ENCODE assay signal across 8 cellular contexts in genomic region chr7:104923010-104923421, GRCh38.
DNase-seq lines count a peak whose midpoint lies in the region; ATAC-seq, FAIRE-seq and TF ChIP-seq lines count a peak whose summit lies in the region.

No MANE protein-coding gene starts in this region.

- TF ChIP-seq EP300 in A549 (IDR thresholded peaks at IDR 0.05), result no peak
- no peak for TF ChIP-seq EP300 in GM12878 (IDR thresholded peaks at IDR 0.05; ENCODE audit: borderline replicate concordance in 1 of 2, control insufficient read depth in 1 of 2, low read depth in 2 of 2, low read length in 2 of 2)

- in situ Hi-C loops in GM12878 (cut with MboI), result loop anchor here (5.0 kb wide), 1 partner anchor 691 kb away; no protein-coding TSS in a partner anchor

- intact Hi-C loops in GM12878 (cut with micrococcal nuclease; ENCODE audit: unreplicated experiment), result loop anchor here (1.0 to 10.0 kb wide), 7 partner anchors 22 to 666 kb away; no protein-coding TSS in a partner anchor

- BruUV-seq in GM12878 (replicated peaks; lab: Mats Ljungman, UMichigan), result no TSS peak

- TF ChIP-seq RAD21 in A549 (conservative IDR thresholded peaks at IDR 0.05 in 1 of 2, IDR thresholded peaks at IDR 0.05 in 1 of 2) (peak; percentile 84 to 94), GM12878 (IDR thresholded peaks at IDR 0.05; ENCODE audit: insufficient read depth, low read depth, low read length) (peak; percentile 97)

- H3K27ac ChIP-seq in A549 (no peak overlapping the region), GM12878 (ENCODE audit: control insufficient read depth, insufficient read depth) (no peak overlapping the region)

- WGBS in A549 (ENCODE audit: missing lambda C conversion rate), result 22% methylated on average over 4 of the region's 4 CpGs
- WGBS in GM12878 (ENCODE audit: insufficient coverage, insufficient replicate concordance, low lambda C conversion rate, missing lambda C conversion rate), result 0% methylated on average over 4 of the region's 4 CpGs

- FAIRE-seq in A549 (lab: Jason Lieb, UNC), result no peak
- FAIRE-seq in GM12878 (lab: Jason Lieb, UNC), result peak; percentile 88

- no peaks in the 10 kb centered on the region for H3K27me3 ChIP-seq in GM12878 (replicated peaks in 1 of 2; ENCODE audit: control insufficient read depth in 2 of 2, insufficient read depth in 2 of 2, low read length in 1 of 2)

- H3K4me3 ChIP-seq in A549, result no peak overlapping the region
- no peak overlapping the region for H3K4me3 ChIP-seq in GM12878

- H3K4me2 ChIP-seq in A549 (no peak overlapping the region), GM12878 (ENCODE audit: control insufficient read depth, insufficient read depth) (no peak overlapping the region)

- H3K36me3 ChIP-seq in GM12878 (ENCODE audit: control insufficient read depth in 2 of 2, insufficient read depth in 2 of 2, low read length in 1 of 2), result no peaks in the 10 kb centered on the region

- SMC1A ChIA-PET in GM12878 (lab: Charles Lee; ENCODE audit: uncharacterized antibody, unreplicated experiment), result interaction anchor here (0.8 to 11.6 kb wide), 19 partner anchors 15 to 666 kb away, joined by 3 to 413 read pairs (median 3); no protein-coding TSS in a partner anchor

- H3K9me3 ChIP-seq in A549 (no peaks in the 10 kb centered on the region), GM12878 (replicated peaks; ENCODE audit: control insufficient read depth, insufficient read depth, low read length) (no peaks in the 10 kb centered on the region)

- TF ChIP-seq CTCF in A549 (IDR thresholded peaks at IDR 0.05), result peak; percentile 70
- TF ChIP-seq CTCF in GM12878 (IDR thresholded peaks at IDR 0.05 in 2 of 3, conservative IDR thresholded peaks at IDR 0.05 in 1 of 3; ENCODE audit: control insufficient read depth in 2 of 3, extremely low read depth in 1 of 3, insufficient read depth in 1 of 3, low read depth in 3 of 3, low read length in 3 of 3), result peak; percentile 86 to 98 (median 89); a peak in 5 of 6 replicates

- POLR2A ChIA-PET in A549 (lab: Yijun Ruan, JAX) (no interaction called here), GM12878 (lab: Charles Lee) (interaction anchor here (1.1 to 1.9 kb wide), 2 partner anchors 62 to 458 kb away, joined by 3 to 5 read pairs; no protein-coding TSS in a partner anchor)

- H2AFZ ChIP-seq in GM12878 (ENCODE audit: control insufficient read depth, low read depth, low read length), result peak overlapping the region; percentile 66

- TF ChIP-seq POLR2A in A549 (IDR thresholded peaks at IDR 0.05; ENCODE audit: low read length), result no peak
- no peak for TF ChIP-seq POLR2A in GM18505 (IDR thresholded peaks at IDR 0.05; ENCODE audit: borderline replicate concordance, extremely low read depth, insufficient read depth, insufficient read length)
- TF ChIP-seq POLR2A in GM12878 (IDR thresholded peaks at IDR 0.05; ENCODE audit: low read depth, low read length), result no peak

- ATAC-seq in A549, result peak; percentile 86 to 94
- ATAC-seq in GM18505 (IDR thresholded peaks at IDR 0.05; ENCODE audit: unreplicated experiment), result peak; percentile 83
- ATAC-seq in HG02938 (IDR thresholded peaks at IDR 0.05; ENCODE audit: unreplicated experiment), result peak; percentile 93
- peak; percentile 99 for ATAC-seq in GM12878

- H3K9ac ChIP-seq in GM12878 (ENCODE audit: control insufficient read depth, insufficient read depth, low read length), result peak overlapping the region; percentile 6; the same call in 1 of the 2 replicates

- DNase-seq in A549 (ENCODE audit: low read depth in 1 of 2, low spot score in 1 of 2) (peak; percentile 45 to 85), NCI-H187 (lab: John Stamatoyannopoulos, UW) (peak; percentile 30 to 57), T1000 (lab: John Stamatoyannopoulos, UW) (peak; percentile 39), GM12878 (ENCODE audit: low read depth, low spot score) (peak; percentile 71), iPS-NIHi7 (ENCODE audit: extremely low spot score) (peak; percentile 72)
- peak; percentile 50 to 70 for DNase-seq in stimulated activated CD4-positive, alpha-beta T cell treated with anti-CD3 and anti-CD28 coated beads, Interleukin-15, amount 100 ng/mL, for 48 hours (ENCODE audit: low read depth in 2 of 2)

- no peaks in the 10 kb centered on the region for H3K79me2 ChIP-seq in GM12878 (ENCODE audit: control insufficient read depth, insufficient read depth, low read length)

- H3K4me1 ChIP-seq in A549, result no peaks in the 10 kb centered on the region
- peaks cover 6% of the 10 kb centered on the region; the same call in 1 of the 2 replicates for H3K4me1 ChIP-seq in GM12878 (ENCODE audit: control insufficient read depth, insufficient read depth, low read length)

- RAD21 ChIA-PET in GM12878 (lab: Charles Lee; ENCODE audit: unreplicated experiment), result interaction anchor here (0.8 to 8.9 kb wide), 12 partner anchors 20 to 691 kb away, joined by 3 to 147 read pairs (median 4); no protein-coding TSS in a partner anchor

- CTCF ChIA-PET in A549 (lab: Yijun Ruan, JAX) (interaction anchor here (0.6 to 2.2 kb wide), 8 partner anchors 10 to 692 kb away, joined by 3 to 9 read pairs (median 4); no protein-coding TSS in a partner anchor), GM12878 (lab: Yijun Ruan, JAX) (interaction anchor here (0.6 to 15.6 kb wide), 23 partner anchors 17 to 670 kb away, joined by 3 to 581 read pairs (median 4); no protein-coding TSS in a partner anchor)

- H4K20me1 ChIP-seq in GM12878 (ENCODE audit: control insufficient read depth, insufficient read depth), result no peaks in the 10 kb centered on the region

TF ChIP-seq in A549, 52 proteins besides CTCF, POLR2A, EP300 and RAD21:
- TF ChIP-seq FOXS1 (CRISPR knock-in tag; IDR thresholded peaks at IDR 0.05), result no peak
- TF ChIP-seq CEBPB (IDR thresholded peaks at IDR 0.05), result peak in 1 of 2 experiments; percentile 67; a peak in 3 of 4 replicates
- no peak for TF ChIP-seq ESRRA (IDR thresholded peaks at IDR 0.05; ENCODE audit: borderline replicate concordance, low read length)
- TF ChIP-seq CHD4 (IDR thresholded peaks at IDR 0.05; ENCODE audit: borderline replicate concordance), result no peak
- TF ChIP-seq SMC3 (IDR thresholded peaks at IDR 0.05), result peak; percentile 76
- TF ChIP-seq TP53 (CRISPR knock-in tag; IDR thresholded peaks at IDR 0.05), result no peak

TF ChIP-seq in GM12878, 131 proteins besides CTCF, POLR2A, EP300 and RAD21 (continues in another document):
- TF ChIP-seq SUPT20H (IDR thresholded peaks at IDR 0.05; ENCODE audit: borderline replicate concordance, control insufficient read depth, low read depth, low read length), result no peak
- TF ChIP-seq EGR1 (IDR thresholded peaks at IDR 0.05; ENCODE audit: borderline replicate concordance in 1 of 2, low read depth in 2 of 2, low read length in 2 of 2), result no peak
- no peak for TF ChIP-seq SRF (IDR thresholded peaks at IDR 0.05; ENCODE audit: low read depth in 2 of 2, low read length in 2 of 2)
- TF ChIP-seq RELB (IDR thresholded peaks at IDR 0.05; ENCODE audit: low read depth), result peak; percentile 58
- TF ChIP-seq TAF1 (IDR thresholded peaks at IDR 0.05; ENCODE audit: borderline replicate concordance, low read depth, low read length), result no peak
- peak; percentile 77 for TF ChIP-seq RUNX3 (IDR thresholded peaks at IDR 0.05; ENCODE audit: low read length)
- peak; percentile 78 for TF ChIP-seq SKIL (IDR thresholded peaks at IDR 0.05; ENCODE audit: low read depth, poor library complexity, severe bottlenecking)
- no peak for TF ChIP-seq ZNF274 (IDR thresholded peaks at IDR 0.05; ENCODE audit: insufficient read depth, insufficient read length)
- TF ChIP-seq LARP7 (IDR thresholded peaks at IDR 0.05), result 0 out of 2 replicates have a peak, but pooled peaks have one; percentile 24
- no peak for TF ChIP-seq BCL11A (IDR thresholded peaks at IDR 0.05; ENCODE audit: low read depth, low read length)
- TF ChIP-seq HDAC2 (IDR thresholded peaks at IDR 0.05), result no peak
- no peak for TF ChIP-seq CEBPB (IDR thresholded peaks at IDR 0.05; ENCODE audit: borderline replicate concordance in 1 of 2, low read depth in 2 of 2, low read length in 2 of 2)
- TF ChIP-seq POLR2AphosphoS5 (IDR thresholded peaks at IDR 0.05; ENCODE audit: low read length), result no peak
- TF ChIP-seq TCF7 (IDR thresholded peaks at IDR 0.05; ENCODE audit: borderline replicate concordance), result no peak
- no peak for TF ChIP-seq KLF5 (IDR thresholded peaks at IDR 0.05; ENCODE audit: partially characterized antibody)
- TF ChIP-seq ETV6 (conservative IDR thresholded peaks at IDR 0.05 in 1 of 2, IDR thresholded peaks at IDR 0.05 in 1 of 2; ENCODE audit: borderline replicate concordance in 1 of 2, low read depth in 1 of 2), result no peak
- TF ChIP-seq POLR2AphosphoS2 (IDR thresholded peaks at IDR 0.05; ENCODE audit: low read depth, low read length), result no peak
- TF ChIP-seq STAT3 (IDR thresholded peaks at IDR 0.05; ENCODE audit: low read depth, low read length), result no peak
- 0 out of 2 replicates have a peak, but pooled peaks have one; percentile 33 for TF ChIP-seq NR2F1 (conservative IDR thresholded peaks at IDR 0.05)
- TF ChIP-seq TCF12 (IDR thresholded peaks at IDR 0.05; ENCODE audit: low read depth, low read length), result no peak

Comparison
In these comparisons a context has a peak if more than half of its experiments do, and no peak if none do; other contexts are left out.
1. Of the 24 proteins assayed by ChIP-seq in both GM12878 and A549: peak only in GM12878: BHLHE40, ESRRA and RFX5; only in A549: none; in both: CTCF, RAD21 and SMC3; in neither: 17; mixed calls (peak in some experiments, not most) for 1.